Comparison of ENCODE assay signal across 19 cellular contexts in the genomic region with DNA sequence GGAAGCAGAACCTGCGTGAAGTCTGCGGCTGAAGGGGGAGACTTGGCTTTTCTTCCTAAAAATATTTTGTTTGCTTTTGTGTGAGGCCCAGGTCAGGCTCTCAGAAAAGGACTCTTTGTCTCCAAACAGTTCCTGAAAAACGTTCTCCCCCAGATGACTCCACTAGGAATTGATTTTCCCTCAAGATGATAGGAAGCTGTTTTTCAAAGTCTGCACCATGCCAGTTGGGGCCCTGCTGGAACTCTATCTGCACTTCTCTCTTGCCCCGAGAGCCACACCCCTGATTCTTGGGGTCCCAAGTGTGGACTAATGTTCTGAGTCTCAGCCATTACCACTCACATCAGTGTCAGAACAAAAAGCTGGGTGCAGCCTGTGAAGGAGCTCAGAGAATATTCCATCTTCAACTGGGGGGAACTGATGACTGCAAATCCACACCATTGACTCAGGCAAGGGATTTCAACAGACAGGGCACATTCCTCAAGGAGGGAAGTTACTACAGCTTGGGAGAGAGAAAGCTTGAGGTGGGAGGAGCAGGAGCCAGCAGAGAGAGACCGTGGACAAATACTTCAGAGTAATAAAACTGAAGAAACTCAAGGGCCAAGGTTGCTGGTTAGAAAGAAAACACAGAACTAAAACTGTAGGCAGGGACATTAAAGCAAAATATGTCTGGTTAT.
DNase-seq lines count a peak whose midpoint lies in the region; ATAC-seq and TF ChIP-seq lines count a peak whose summit lies in the region.
"Had no signal": no experiment of that assay in that cellular context is flagged by ENCODE, and none has a peak within 500 bp of the region (broad histone marks: within the 10 kb centered on the region; RNA-seq: fewer than 3 reads in every experiment).

No MANE protein-coding gene starts in this region.

- no peak overlapping the region for H3K27ac ChIP-seq in A673 (ENCODE audit: low read depth, low read length, poor library complexity, severe bottlenecking)

- intact Hi-C loops in activated CD4-positive, alpha-beta T cell treated with anti-CD3 and anti-CD28 coated beads for 36 hours (cut with DNase I, micrococcal nuclease), result no loop called here
- intact Hi-C loops in A673 (cut with micrococcal nuclease; ENCODE audit: unreplicated experiment), result no loop called here

- ATAC-seq in HG03439 (IDR thresholded peaks at IDR 0.05; ENCODE audit: unreplicated experiment), result no peak
- ATAC-seq in activated CD4-positive, alpha-beta T cell treated with anti-CD3 and anti-CD28 coated beads for 36 hours, result no peak
- ATAC-seq: activated CD8-positive, alpha-beta memory T cell treated with anti-CD3 and anti-CD28 coated beads, Interleukin-2, amount 10 ng/mL, durations not matched to agents 7 days and 5 days; sciatic nerve had no signal

- DNase-seq in ELR (ENCODE audit: low read depth) (peak; percentile 6), T1000 (lab: John Stamatoyannopoulos, UW) (peak; percentile 11), fibroblast of mammary gland (ENCODE audit: low read depth) (peak; percentile 60), skeletal muscle cell (ENCODE audit: low read depth) (peak; percentile 39), COLO829 (ENCODE audit: low spot score) (no peak), A673 (ENCODE audit: low spot score) (no peak)
- DNase-seq in activated CD4-positive, alpha-beta T cell treated with anti-CD3 and anti-CD28 coated beads for 36 hours, result no peak
- DNase-seq: activated CD4-positive, CD25-positive, alpha-beta regulatory T cell treated with anti-CD3 and anti-CD28 coated beads, Interleukin-2, amount 50 U/mL, for 72 hours; activated CD8-positive, alpha-beta memory T cell treated with anti-CD3 and anti-CD28 coated beads, Interleukin-2, amount 10 ng/mL, durations not matched to agents 7 days and 5 days; activated gamma-delta T cell treated with Interleukin-2 at 50 U/mL for 16 hours; Karpas-422; NCI-H1436; NCI-H446 treated with DMSO at 0.1 percent for 48 hours; SHP77; stimulated activated CD4-positive, alpha-beta T cell treated with anti-CD3 and anti-CD28 coated beads, Interleukin-4, amount 100 ng/mL, for 24 hours had no signal

- H3K9me3 Mint-ChIP-seq in activated CD4-positive, alpha-beta T cell treated with anti-CD3 and anti-CD28 coated beads for 36 hours (ENCODE audit: low read depth), result no peaks in the 10 kb centered on the region
- H3K9me3 Mint-ChIP-seq: neural crest cell had no signal

- peaks cover under 1% of the 10 kb centered on the region for H3K4me1 Mint-ChIP-seq in activated CD4-positive, alpha-beta T cell treated with anti-CD3 and anti-CD28 coated beads for 36 hours
- H3K4me1 Mint-ChIP-seq: memory B cell had no signal

- H3K4me3 ChIP-seq in fibroblast of mammary gland (ENCODE audit: control insufficient read depth, low read depth, low read length), result no peak overlapping the region
- H3K4me3 ChIP-seq in skeletal muscle cell (ENCODE audit: low read depth, low read length), result no peak overlapping the region
- no peak overlapping the region for H3K4me3 ChIP-seq in A673 (ENCODE audit: low read depth, low read length, poor library complexity, severe bottlenecking)

- no peaks in the 10 kb centered on the region for H3K27me3 Mint-ChIP-seq in activated CD4-positive, alpha-beta T cell treated with anti-CD3 and anti-CD28 coated beads for 36 hours
- H3K27me3 Mint-ChIP-seq: activated CD8-positive, alpha-beta memory T cell treated with anti-CD3 and anti-CD28 coated beads, Interleukin-2, amount 10 ng/mL, durations not matched to agents 7 days and 5 days had no signal

- no peaks in the 10 kb centered on the region for H3K27me3 ChIP-seq in A673 (replicated peaks; ENCODE audit: insufficient read depth, low read depth, low read length, poor library complexity)

- no peaks in the 10 kb centered on the region for H3K9me3 ChIP-seq in A673 (ENCODE audit: low read depth, low read length, poor library complexity, severe bottlenecking)

- no peak overlapping the region for H3K4me3 Mint-ChIP-seq in activated CD4-positive, alpha-beta T cell treated with anti-CD3 and anti-CD28 coated beads for 36 hours
- H3K4me3 Mint-ChIP-seq: activated CD8-positive, alpha-beta memory T cell treated with anti-CD3 and anti-CD28 coated beads, Interleukin-2, amount 10 ng/mL, durations not matched to agents 7 days and 5 days; memory B cell; neural crest cell had no signal

- TF ChIP-seq CTCF in fibroblast of mammary gland (conservative IDR thresholded peaks at IDR 0.05; ENCODE audit: control insufficient read depth, insufficient read depth, low read depth, low read length) (no peak), A673 (conservative IDR thresholded peaks at IDR 0.05; ENCODE audit: low read depth, low read length) (no peak)

- POLR2A ChIA-PET in activated CD4-positive, alpha-beta T cell treated with anti-CD3 and anti-CD28 coated beads for 36 hours (lab: Charles Lee), result no interaction called here
- POLR2A ChIA-PET in A673 (lab: Charles Lee; ENCODE audit: low non-redundant PET), result no interaction called here

- H3K27ac Mint-ChIP-seq in activated CD4-positive, alpha-beta T cell treated with anti-CD3 and anti-CD28 coated beads for 36 hours, result no peak overlapping the region
- H3K27ac Mint-ChIP-seq: activated CD8-positive, alpha-beta memory T cell treated with anti-CD3 and anti-CD28 coated beads, Interleukin-2, amount 10 ng/mL, durations not matched to agents 7 days and 5 days; memory B cell had no signal

- CTCF ChIA-PET in activated CD4-positive, alpha-beta T cell treated with anti-CD3 and anti-CD28 coated beads for 36 hours (lab: Charles Lee), result interaction anchor here (1.2 kb wide), 1 partner anchor 14 kb away, joined by 3 read pairs; no protein-coding TSS in a partner anchor
- CTCF ChIA-PET in A673 (lab: Charles Lee), result no interaction called here

- H3K36me3 ChIP-seq in A673 (ENCODE audit: insufficient read depth, low read length, poor library complexity, severe bottlenecking), result no peaks in the 10 kb centered on the region

- BruUV-seq in A673 (replicated peaks; lab: Mats Ljungman, UMichigan), result no TSS peak

- no peaks in the 10 kb centered on the region for H3K36me3 Mint-ChIP-seq in activated CD4-positive, alpha-beta T cell treated with anti-CD3 and anti-CD28 coated beads for 36 hours (ENCODE audit: low read depth)
- H3K36me3 Mint-ChIP-seq: memory B cell had no signal

- H3K4me1 ChIP-seq in A673 (ENCODE audit: insufficient read depth, low read length, poor library complexity, severe bottlenecking), result no peaks in the 10 kb centered on the region

Comparison
In these comparisons a context has a peak if more than half of its experiments do, and no peak if none do; other contexts are left out.
1. DNase-seq: peak in ELR (single experiment), T1000 (single experiment), fibroblast of mammary gland (single experiment) and skeletal muscle cell (single experiment); none in COLO829 (single experiment), activated CD4-positive, alpha-beta T cell treated with anti-CD3 and anti-CD28 coated beads for 36 hours (single experiment) and A673 (single experiment).